22 cellular contexts compared by ENCODE assay signal in the genomic region with DNA sequence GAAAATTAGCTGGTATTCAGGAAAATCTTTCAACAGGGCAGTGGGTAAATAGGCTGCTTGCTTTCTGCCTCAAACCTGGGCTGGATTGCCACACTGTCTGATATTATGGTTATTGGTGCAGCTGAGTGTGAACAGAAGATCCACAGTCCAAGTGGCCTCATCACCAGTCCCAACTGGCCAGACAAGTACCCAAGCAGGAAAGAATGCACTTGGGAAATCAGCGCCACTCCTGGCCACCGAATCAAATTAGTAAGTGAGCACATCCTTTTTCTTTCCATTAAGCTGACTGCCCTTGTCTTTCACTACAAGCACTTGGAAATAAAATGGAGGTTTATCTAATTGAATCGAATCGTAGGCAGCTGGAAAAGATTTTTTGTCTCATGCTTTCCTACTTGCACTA.
"Had no signal": no experiment of that assay in that cellular context is flagged by ENCODE, and none has a peak within 500 bp of the region (broad histone marks: within the 10 kb centered on the region; RNA-seq: fewer than 3 reads in every experiment).

No MANE protein-coding gene starts in this region.

- H3K27me3 ChIP-seq: colonic mucosa, foreskin keratinocyte, hepatocyte, right lobe of liver, testis, tibial nerve had no signal

- DNase-seq: colonic mucosa; dermis blood vessel endothelial cell; erythroblast; foreskin keratinocyte; head of caudate nucleus; left colon; left ventricle myocardium superior; mesenchymal stem cell; midbrain; naive B cell; psoas muscle; retina; right lobe of liver; stimulated activated CD4-positive, alpha-beta T cell treated with anti-CD3 and anti-CD28 coated beads, Interleukin-1b, Interleukin-23, amount 100 ng/mL, for 48 hours; stimulated activated CD4-positive, alpha-beta T cell treated with anti-CD3 and anti-CD28 coated beads, Interleukin-4, amount 100 ng/mL, for 24 hours; stimulated activated naive CD8-positive, alpha-beta T cell treated with anti-CD3 and anti-CD28 coated beads, Interleukin-15, amount 100 ng/mL, for 72 hours; testis had no signal

- H3K9me3 ChIP-seq: colonic mucosa, psoas muscle, right lobe of liver, testis, tibial nerve had no signal

- H3K4me1 ChIP-seq: colonic mucosa, foreskin keratinocyte, psoas muscle, right lobe of liver, testis, tibial nerve had no signal

- H3K27ac ChIP-seq: colonic mucosa, foreskin keratinocyte, hepatocyte, psoas muscle, right lobe of liver, testis, tibial nerve had no signal

- H3K27me3 Mint-ChIP-seq: naive B cell; stimulated activated memory B cell treated with anti-CD40 and anti-IgM and Interleukin-4, amounts not matched to agents 10 μg/mL and 1 μg/mL and 100 μg/mL, for 72 hours; stimulated activated naive CD8-positive, alpha-beta T cell treated with anti-CD3 and anti-CD28 coated beads, Interleukin-15, amount 100 ng/mL, for 72 hours had no signal

- H3K36me3 Mint-ChIP-seq: naive B cell; stimulated activated memory B cell treated with anti-CD40 and anti-IgM and Interleukin-4, amounts not matched to agents 10 μg/mL and 1 μg/mL and 100 μg/mL, for 72 hours had no signal

- H3K36me3 ChIP-seq: colonic mucosa, right lobe of liver, tibial nerve had no signal

- H3K9me3 Mint-ChIP-seq: nephron; stimulated activated naive CD8-positive, alpha-beta T cell treated with anti-CD3 and anti-CD28 coated beads, Interleukin-15, amount 100 ng/mL, for 72 hours had no signal

- H3K27ac Mint-ChIP-seq: naive B cell; nephron; stimulated activated memory B cell treated with anti-CD40 and anti-IgM and Interleukin-4, amounts not matched to agents 10 μg/mL and 1 μg/mL and 100 μg/mL, for 72 hours; stimulated activated naive CD8-positive, alpha-beta T cell treated with anti-CD3 and anti-CD28 coated beads, Interleukin-15, amount 100 ng/mL, for 72 hours had no signal

- H3K4me3 Mint-ChIP-seq: naive B cell; nephron; stimulated activated memory B cell treated with anti-CD40 and anti-IgM and Interleukin-4, amounts not matched to agents 10 μg/mL and 1 μg/mL and 100 μg/mL, for 72 hours; stimulated activated naive CD8-positive, alpha-beta T cell treated with anti-CD3 and anti-CD28 coated beads, Interleukin-15, amount 100 ng/mL, for 72 hours had no signal

- H3K4me3 ChIP-seq: colonic mucosa, hepatocyte, lung, psoas muscle, right lobe of liver, testis, tibial nerve had no signal

- H3K4me1 Mint-ChIP-seq: naive B cell; nephron; stimulated activated memory B cell treated with anti-CD40 and anti-IgM and Interleukin-4, amounts not matched to agents 10 μg/mL and 1 μg/mL and 100 μg/mL, for 72 hours; stimulated activated naive CD8-positive, alpha-beta T cell treated with anti-CD3 and anti-CD28 coated beads, Interleukin-15, amount 100 ng/mL, for 72 hours had no signal
